ENCODE assay signal across 14 cellular contexts in the genomic region with DNA sequence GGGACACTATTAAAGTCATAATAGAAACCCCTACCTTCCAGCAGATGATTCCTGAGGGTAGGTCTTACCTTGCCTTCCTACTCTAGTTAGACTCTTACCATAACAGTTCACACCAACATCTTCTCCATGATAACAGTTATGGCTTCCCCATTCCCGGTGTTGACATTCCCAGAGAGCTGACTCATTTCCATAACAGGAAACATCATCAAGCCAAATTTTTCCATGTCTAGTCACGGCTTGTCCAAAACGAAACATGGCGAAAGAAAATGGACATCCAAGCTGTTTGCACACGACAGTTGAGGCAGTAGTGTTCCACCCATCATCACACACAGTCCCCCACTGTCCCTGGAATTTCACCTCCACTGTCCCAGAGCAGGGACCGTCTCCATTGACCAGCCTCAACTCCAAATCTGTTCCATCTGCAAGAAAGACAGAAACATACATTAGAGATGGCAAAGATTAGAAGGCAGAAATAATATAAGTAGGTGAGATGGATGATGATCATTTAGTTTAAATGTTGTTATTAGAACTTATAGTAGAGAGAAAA. TPM values are rescaled to one million over a fixed set of nuclear protein-coding genes. Genes with fewer than 3 reads are reported as not detected.
DNase-seq lines count a peak whose midpoint lies in the region; ATAC-seq and TF ChIP-seq lines count a peak whose summit lies in the region.
"Had no signal": no experiment of that assay in that cellular context is flagged by ENCODE, and none has a peak within 500 bp of the region (broad histone marks: within the 10 kb centered on the region; RNA-seq: fewer than 3 reads in every experiment).

No MANE protein-coding gene starts in this region.

- ATAC-seq in left colon: no peak
- ATAC-seq in HG03571 (IDR thresholded peaks at IDR 0.05; ENCODE audit: unreplicated experiment): no peak
- ATAC-seq: GM12878, WTC11 had no signal

- H3K27ac ChIP-seq in osteoblast (ENCODE audit: low read depth, low read length): peak overlapping the region; percentile 23

- no peaks in the 10 kb centered on the region for H3K79me2 ChIP-seq in osteoblast (ENCODE audit: insufficient read depth, low read length)

- H4K20me1 ChIP-seq in osteoblast (ENCODE audit: insufficient read depth, low read length): no peaks in the 10 kb centered on the region

- intact Hi-C loops in left colon (cut with DNase I, micrococcal nuclease) (no loop called here), posterior vena cava (cut with DNase I) (no loop called here)

- no peaks in the 10 kb centered on the region for H3K27me3 ChIP-seq in osteoblast (ENCODE audit: insufficient read depth, low read length)

- peak overlapping the region; percentile 59 for H3K4me2 ChIP-seq in osteoblast (ENCODE audit: insufficient read depth, low read length)

- peak overlapping the region; percentile 31 for H3K4me3 ChIP-seq in osteoblast (ENCODE audit: insufficient read depth, low read length)
- H3K4me3 ChIP-seq: GM12878 had no signal

- no peaks in the 10 kb centered on the region for H3K36me3 ChIP-seq in osteoblast (ENCODE audit: insufficient read depth, low read length)

- peak overlapping the region; percentile 92 for H2AFZ ChIP-seq in osteoblast (ENCODE audit: low read length)

- TF ChIP-seq CTCF in osteoblast (IDR thresholded peaks at IDR 0.05; ENCODE audit: extremely low read depth, low read depth, low read length): no peak

- H3K4me1 ChIP-seq in osteoblast (ENCODE audit: insufficient read depth, low read length): peaks cover 9% of the 10 kb centered on the region

- no peaks in the 10 kb centered on the region for H3K9me3 ChIP-seq in osteoblast (ENCODE audit: low read depth, low read length)

- DNase-seq in EL (peak; percentile 88), NCI-H460 (ENCODE audit: extremely low read depth, low read depth) (peak; percentile 72), dermis blood vessel endothelial cell (peak; percentile 93), osteoblast (ENCODE audit: insufficient read length, low spot score, missing footprints) (peak; percentile 90), left colon (no peak), 8988T (no peak), posterior vena cava (ENCODE audit: low spot score) (no peak)
- DNase-seq: aorta; NCI-H526 treated with DMSO at 0.1 percent for 48 hours; Right ventricle myocardium superior; stimulated activated CD4-positive, alpha-beta T cell treated with anti-CD3 and anti-CD28 coated beads, Interleukin-4, amount 100 ng/mL, for 1 hour had no signal

RNA-seq across cellular contexts. Expression of a gene that starts 10.6 kb away (rescaled TPM):
- total RNA-seq in NCI-H460 (2014; rRNA removed; shearing (Covaris generic)): 5.9 and 7.3 TPM in 2 replicates
- 3.8 and 7.1 TPM in 2 replicates for polyA plus RNA-seq in NCI-H460 (2014; cell fraction: nucleus; rRNA removed)
- total RNA-seq in dermis blood vessel endothelial cell (5.4 and 7.1 TPM in 2 replicates), osteoblast (under 0.01 and 0.88 TPM in 2 replicates), left colon (10 to 100 TPM in 1 of 2 donors, 1 to 10 TPM in 1; 9.8 to 18.3 TPM), posterior vena cava (10 to 100 TPM in 1 of 2 donors, 1 to 10 TPM in 1; 7.7 to 10.5 TPM)

Comparison
In these comparisons a context has a peak if more than half of its experiments do, and no peak if none do; other contexts are left out.
1. DNase-seq: peak in EL (single experiment), NCI-H460 (single experiment), dermis blood vessel endothelial cell (single experiment) and osteoblast (single experiment); none in left colon (0 of 2), 8988T (single experiment) and posterior vena cava (single experiment).